8 cellular contexts compared by ENCODE assay signal in the genomic region with DNA sequence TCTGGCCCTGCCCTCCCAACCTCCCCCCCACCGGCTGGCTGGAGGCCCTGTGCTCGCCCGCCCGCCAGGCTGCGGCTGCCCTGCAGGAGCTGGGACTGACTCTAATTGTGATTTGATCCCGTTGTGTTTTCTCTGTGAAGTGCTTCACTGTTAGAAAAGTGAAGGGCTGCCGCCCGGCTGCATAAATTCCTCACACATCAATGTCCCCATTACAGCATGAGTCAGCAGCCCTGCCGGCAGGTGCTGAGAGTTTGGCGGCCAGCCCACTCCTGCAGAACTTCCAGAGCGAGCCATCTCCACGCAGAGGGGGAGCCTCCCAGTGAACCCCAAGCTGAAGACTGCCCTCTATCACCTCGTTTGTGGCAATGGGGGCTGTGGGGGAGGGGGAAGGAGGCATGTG.
DNase-seq lines count a peak whose midpoint lies in the region; ATAC-seq and TF ChIP-seq lines count a peak whose summit lies in the region.

No MANE protein-coding gene starts in this region.

- H3K27me3 Mint-ChIP-seq in brain = peaks cover 6% of the 10 kb centered on the region

- H3K27ac Mint-ChIP-seq in brain = peak overlapping the region; percentile 28 to 86 (median 74)

- ATAC-seq in left lobe of liver = peak; percentile 78
- no peak for ATAC-seq in GM21825 (IDR thresholded peaks at IDR 0.05; ENCODE audit: unreplicated experiment)

- H3K36me3 Mint-ChIP-seq in brain = no peaks in the 10 kb centered on the region

- TF ChIP-seq CTCF in brain (conservative IDR thresholded peaks at IDR 0.05) = peak in 1 of 2 experiments; percentile 6

- H3K9me3 Mint-ChIP-seq in brain = peaks cover 0 to 2% (median 0%) of the 10 kb centered on the region in 5 experiments

- H3K4me3 Mint-ChIP-seq in brain = no peak overlapping the region

- DNase-seq in COLO668 (lab: John Stamatoyannopoulos, UW; ENCODE audit: unreplicated experiment) (peak; percentile 85), NCI-H1417 treated with DMSO at 0.1 percent for 48 hours (lab: John Stamatoyannopoulos, UW) (peak; percentile 73), left lobe of liver (ENCODE audit: low spot score) (peak; percentile 62), T-helper 9 cell (no peak)
- no peak for DNase-seq in activated effector memory CD4-positive, alpha-beta T cell treated with anti-CD3 and anti-CD28 coated beads, Interleukin-2, amount 50 U/mL, for 16 hours
- DNase-seq in activated naive CD4-positive, alpha-beta T cell treated with anti-CD3 and anti-CD28 coated beads, Interleukin-2, amount 50 U/mL, for 16 hours = no peak

- H3K4me1 Mint-ChIP-seq in brain = peaks cover 59% of the 10 kb centered on the region

Comparison
In these comparisons a context has a peak if more than half of its experiments do, and no peak if none do; other contexts are left out.
1. DNase-seq: peak in COLO668 (single experiment), NCI-H1417 treated with DMSO at 0.1 percent for 48 hours (single experiment) and left lobe of liver (single experiment); none in T-helper 9 cell (single experiment), activated effector memory CD4-positive, alpha-beta T cell treated with anti-CD3 and anti-CD28 coated beads, Interleukin-2, amount 50 U/mL, for 16 hours (single experiment) and activated naive CD4-positive, alpha-beta T cell treated with anti-CD3 and anti-CD28 coated beads, Interleukin-2, amount 50 U/mL, for 16 hours (single experiment).